12 cellular contexts compared by ENCODE assay signal in genomic region chr6:93407186-93407585, GRCh38. TPM values are rescaled to one million over a fixed set of nuclear protein-coding genes. Genes with fewer than 3 reads are reported as not detected.
DNase-seq lines count a peak whose midpoint lies in the region; ATAC-seq and TF ChIP-seq lines count a peak whose summit lies in the region.
"Had no signal": no experiment of that assay in that cellular context is flagged by ENCODE, and none has a peak within 500 bp of the region (broad histone marks: within the 10 kb centered on the region; RNA-seq: fewer than 3 reads in every experiment).

No MANE protein-coding gene starts in this region.

- no peaks in the 10 kb centered on the region for H3K36me3 Mint-ChIP-seq in natural killer cell treated with Interleukin-12 subunit alpha and Interleukin-12 subunit beta and Interleukin-15 and Interleukin-18, amount 100 ng/mL, for 72 hours
- H3K36me3 Mint-ChIP-seq: CD4-positive, CD25-positive, alpha-beta regulatory T cell; immature natural killer cell had no signal

- peaks cover 15% of the 10 kb centered on the region for H3K4me1 ChIP-seq in parathyroid adenoma

- no peak overlapping the region for H2AFZ ChIP-seq in parathyroid adenoma

- DNase-seq in NCI-H1092 treated with DMSO at 0.1 percent for 48 hours (lab: John Stamatoyannopoulos, UW), result peak; percentile 46
- peak; percentile 50 for DNase-seq in NCI-H345 treated with DMSO at 0.1 percent for 48 hours (lab: John Stamatoyannopoulos, UW; ENCODE audit: unreplicated experiment)
- DNase-seq in cerebellar cortex (ENCODE audit: low spot score), result peak; percentile 58
- DNase-seq in T-helper 2 cell, result no peak
- DNase-seq in natural killer cell treated with Interleukin-12 subunit alpha and Interleukin-12 subunit beta and Interleukin-15 and Interleukin-18, amount 100 ng/mL, for 72 hours (ENCODE audit: low spot score), result no peak
- DNase-seq: activated CD4-positive, alpha-beta T cell treated with anti-CD3 and anti-CD28 coated beads for 1 hour; activated T-cell treated with anti-CD3 and anti-CD28 coated beads, Interleukin-2, amount 50 U/mL, for 72 hours; CD4-positive, CD25-positive, alpha-beta regulatory T cell; immature natural killer cell had no signal

- no peaks in the 10 kb centered on the region for H3K36me3 ChIP-seq in parathyroid adenoma (ENCODE audit: control insufficient read depth, insufficient read depth, low read length)
- H3K36me3 ChIP-seq: thoracic aorta had no signal

- H3K4me3 ChIP-seq in parathyroid adenoma (ENCODE audit: low read depth, low read length), result no peak overlapping the region
- H3K4me3 ChIP-seq: thoracic aorta had no signal

- peaks cover 7% of the 10 kb centered on the region for H3K79me2 ChIP-seq in parathyroid adenoma

- no peak for ATAC-seq in GM18867 (IDR thresholded peaks at IDR 0.05; ENCODE audit: unreplicated experiment)
- no peak for ATAC-seq in natural killer cell treated with Interleukin-12 subunit alpha and Interleukin-12 subunit beta and Interleukin-15 and Interleukin-18, amount 100 ng/mL, for 72 hours
- ATAC-seq: activated T-cell treated with anti-CD3 and anti-CD28 coated beads, Interleukin-2, amount 50 U/mL, for 72 hours had no signal

- no peaks in the 10 kb centered on the region for H3K27me3 Mint-ChIP-seq in natural killer cell treated with Interleukin-12 subunit alpha and Interleukin-12 subunit beta and Interleukin-15 and Interleukin-18, amount 100 ng/mL, for 72 hours
- H3K27me3 Mint-ChIP-seq: CD4-positive, CD25-positive, alpha-beta regulatory T cell had no signal

- H3K4me2 ChIP-seq in parathyroid adenoma (ENCODE audit: low read length), result peak overlapping the region; percentile 14

- no peak overlapping the region for H3K4me3 Mint-ChIP-seq in natural killer cell treated with Interleukin-12 subunit alpha and Interleukin-12 subunit beta and Interleukin-15 and Interleukin-18, amount 100 ng/mL, for 72 hours
- H3K4me3 Mint-ChIP-seq: activated T-cell treated with anti-CD3 and anti-CD28 coated beads, Interleukin-2, amount 50 U/mL, for 72 hours; CD4-positive, CD25-positive, alpha-beta regulatory T cell; immature natural killer cell had no signal

- H3K9me3 ChIP-seq in parathyroid adenoma (ENCODE audit: control insufficient read depth, low read length), result no peaks in the 10 kb centered on the region
- H3K9me3 ChIP-seq: thoracic aorta had no signal

- no peak overlapping the region for H3K9ac ChIP-seq in parathyroid adenoma

- no peak overlapping the region for H3K27ac Mint-ChIP-seq in natural killer cell treated with Interleukin-12 subunit alpha and Interleukin-12 subunit beta and Interleukin-15 and Interleukin-18, amount 100 ng/mL, for 72 hours
- H3K27ac Mint-ChIP-seq: activated T-cell treated with anti-CD3 and anti-CD28 coated beads, Interleukin-2, amount 50 U/mL, for 72 hours; CD4-positive, CD25-positive, alpha-beta regulatory T cell; immature natural killer cell had no signal

- no peaks in the 10 kb centered on the region for H3K27me3 ChIP-seq in parathyroid adenoma (ENCODE audit: control insufficient read depth, insufficient read depth, low read length)

- no peaks in the 10 kb centered on the region for H3K4me1 Mint-ChIP-seq in natural killer cell treated with Interleukin-12 subunit alpha and Interleukin-12 subunit beta and Interleukin-15 and Interleukin-18, amount 100 ng/mL, for 72 hours (ENCODE audit: low read depth in 2 of 2)
- H3K4me1 Mint-ChIP-seq: CD4-positive, CD25-positive, alpha-beta regulatory T cell; immature natural killer cell had no signal

- no peak for TF ChIP-seq CTCF in parathyroid adenoma (IDR thresholded peaks at IDR 0.05)

- H3K27ac ChIP-seq in parathyroid adenoma, result no peak overlapping the region
- H3K27ac ChIP-seq: thoracic aorta had no signal

- H3K9me3 Mint-ChIP-seq in natural killer cell treated with Interleukin-12 subunit alpha and Interleukin-12 subunit beta and Interleukin-15 and Interleukin-18, amount 100 ng/mL, for 72 hours, result peaks cover under 1% of the 10 kb centered on the region
- H3K9me3 Mint-ChIP-seq: activated T-cell treated with anti-CD3 and anti-CD28 coated beads, Interleukin-2, amount 50 U/mL, for 72 hours had no signal

RNA-seq across cellular contexts. Expression of gene EPHA7, which starts 12.2 kb away (rescaled TPM):
- total RNA-seq in natural killer cell treated with Interleukin-12 subunit alpha and Interleukin-12 subunit beta and Interleukin-15 and Interleukin-18, amount 100 ng/mL, for 72 hours, result not detected
- total RNA-seq: activated T-cell treated with anti-CD3 and anti-CD28 coated beads, Interleukin-2, amount 50 U/mL, for 72 hours; CD4-positive, CD25-positive, alpha-beta regulatory T cell had no signal

Comparison
In these comparisons a context has a peak if more than half of its experiments do, and no peak if none do; other contexts are left out.
1. DNase-seq: peak in NCI-H1092 treated with DMSO at 0.1 percent for 48 hours (single experiment), NCI-H345 treated with DMSO at 0.1 percent for 48 hours (single experiment) and cerebellar cortex (single experiment); none in T-helper 2 cell (0 of 5) and natural killer cell treated with Interleukin-12 subunit alpha and Interleukin-12 subunit beta and Interleukin-15 and Interleukin-18, amount 100 ng/mL, for 72 hours (single experiment).